In the genomic region with DNA sequence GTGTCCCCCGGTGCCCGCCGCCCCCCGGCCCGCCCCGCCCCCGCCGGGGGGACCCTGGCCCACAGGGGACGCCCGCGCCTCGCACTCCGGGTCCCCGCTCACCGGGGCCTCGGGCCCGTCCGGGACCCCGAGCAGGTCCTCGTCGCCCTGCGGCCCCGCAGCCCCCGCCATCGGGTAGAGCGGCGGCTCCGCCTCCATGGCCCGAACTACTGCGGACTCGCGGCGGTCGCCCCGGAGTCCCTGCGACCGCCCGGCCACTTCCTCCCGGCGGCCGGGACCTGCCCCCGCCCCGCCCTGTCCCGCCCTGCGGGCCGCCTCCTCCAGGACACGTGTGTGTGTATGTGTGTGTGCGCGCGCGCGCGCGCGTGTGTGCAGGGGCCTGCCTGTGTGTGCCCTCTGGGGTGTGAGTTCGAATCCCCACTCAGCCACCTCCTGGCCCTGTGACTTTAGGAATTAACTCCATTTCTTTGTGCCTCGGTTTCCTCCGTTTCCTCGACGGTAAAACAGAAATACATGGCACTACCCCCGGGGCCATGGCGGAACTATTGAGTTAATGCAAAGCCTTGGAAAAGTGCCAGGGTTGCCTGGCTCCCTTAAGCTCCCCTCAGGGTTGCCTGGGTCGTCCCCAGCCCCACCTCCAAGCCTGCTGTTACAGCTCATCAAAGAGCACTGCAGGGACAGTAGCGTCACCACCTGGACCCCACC, we compare ENCODE assay signal across 1 cellular context.
A peak's percentile ranks its signal among the peaks of the same experiment; 100 is the strongest.
TF ChIP-seq lines count a peak whose summit lies in the region.

A gene with protein sequence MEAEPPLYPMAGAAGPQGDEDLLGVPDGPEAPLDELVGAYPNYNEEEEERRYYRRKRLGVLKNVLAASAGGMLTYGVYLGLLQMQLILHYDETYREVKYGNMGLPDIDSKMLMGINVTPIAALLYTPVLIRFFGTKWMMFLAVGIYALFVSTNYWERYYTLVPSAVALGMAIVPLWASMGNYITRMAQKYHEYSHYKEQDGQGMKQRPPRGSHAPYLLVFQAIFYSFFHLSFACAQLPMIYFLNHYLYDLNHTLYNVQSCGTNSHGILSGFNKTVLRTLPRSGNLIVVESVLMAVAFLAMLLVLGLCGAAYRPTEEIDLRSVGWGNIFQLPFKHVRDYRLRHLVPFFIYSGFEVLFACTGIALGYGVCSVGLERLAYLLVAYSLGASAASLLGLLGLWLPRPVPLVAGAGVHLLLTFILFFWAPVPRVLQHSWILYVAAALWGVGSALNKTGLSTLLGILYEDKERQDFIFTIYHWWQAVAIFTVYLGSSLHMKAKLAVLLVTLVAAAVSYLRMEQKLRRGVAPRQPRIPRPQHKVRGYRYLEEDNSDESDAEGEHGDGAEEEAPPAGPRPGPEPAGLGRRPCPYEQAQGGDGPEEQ (minus strand): TSS at position 252 of the 705 bp plus-strand sequence. CDS start 54 bp downstream, at position 198.

TF ChIP-seq in K562, 482 proteins besides CTCF, POLR2A, EP300 and RAD21 (continued from another document):
- peak in 1 of 2 experiments; percentile 91 for TF ChIP-seq E2F6 (IDR thresholded peaks at IDR 0.05; ENCODE audit: borderline replicate concordance in 1 of 2, extremely low read depth in 1 of 2, insufficient read depth in 1 of 2, insufficient read length in 1 of 2, low read depth in 1 of 2, low read length in 1 of 2, poor library complexity in 1 of 2, severe bottlenecking in 1 of 2)
- TF ChIP-seq MECOM (CRISPR knock-in tag; IDR thresholded peaks at IDR 0.05) = no peak
- peak; percentile 57 to 67 for TF ChIP-seq MAZ (CRISPR knock-in tag; conservative IDR thresholded peaks at IDR 0.05 in 1 of 2, IDR thresholded peaks at IDR 0.05 in 1 of 2)
